1 cellular context compared by ENCODE assay signal in genomic region chr17:75005291-75005690, GRCh38.
TF ChIP-seq lines count a peak whose summit lies in the region.

No MANE protein-coding gene starts in this region.

TF ChIP-seq in K562, 482 proteins besides CTCF, POLR2A, EP300 and RAD21:
- TF ChIP-seq HLTF (IDR thresholded peaks at IDR 0.05) (no peak), PPARD (CRISPR knock-in tag; IDR thresholded peaks at IDR 0.05) (no peak)
